ENCODE assay signal across 16 cellular contexts in the genomic region with DNA sequence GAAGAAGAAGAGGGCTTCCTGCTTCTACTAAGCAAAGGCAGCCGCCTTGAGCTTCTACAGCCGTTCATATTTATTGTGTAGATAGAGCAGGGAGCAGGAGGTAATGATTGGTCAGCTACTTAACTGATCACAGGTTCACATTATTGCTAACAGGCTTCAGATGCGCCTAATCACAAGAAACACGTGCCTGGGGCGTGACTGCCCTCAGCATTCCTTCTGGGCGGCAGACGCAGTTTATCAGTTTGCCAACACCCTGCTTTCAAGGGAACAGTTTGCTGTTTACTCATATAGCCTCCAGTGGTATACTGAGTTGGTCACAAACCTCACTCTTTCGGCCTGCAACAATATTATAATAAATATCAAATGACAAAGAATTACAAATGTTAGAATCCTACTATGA. TPM values are rescaled to one million over a fixed set of nuclear protein-coding genes. Genes with fewer than 3 reads are reported as not detected.
DNase-seq lines count a peak whose midpoint lies in the region; ATAC-seq, FAIRE-seq and TF ChIP-seq lines count a peak whose summit lies in the region.
"Had no signal": no experiment of that assay in that cellular context is flagged by ENCODE, and none has a peak within 500 bp of the region (broad histone marks: within the 10 kb centered on the region; RNA-seq: fewer than 3 reads in every experiment).

No MANE protein-coding gene starts in this region.

- no peaks in the 10 kb centered on the region for H3K9me3 ChIP-seq in HepG2 (ENCODE audit: low read length)
- no peaks in the 10 kb centered on the region for H3K9me3 ChIP-seq in right lobe of liver
- no peaks in the 10 kb centered on the region for H3K9me3 ChIP-seq in HAP-1
- H3K9me3 ChIP-seq: adrenal gland, SJSA1, tibial nerve had no signal

- H3K27me3 ChIP-seq in HepG2 (ENCODE audit: control insufficient read depth in 1 of 2, insufficient read depth in 2 of 2, low read length in 2 of 2) (no peaks in the 10 kb centered on the region), right lobe of liver (no peaks in the 10 kb centered on the region), HAP-1 (ENCODE audit: low read depth) (peaks cover 5% of the 10 kb centered on the region; the same call in 1 of the 2 replicates)
- H3K27me3 ChIP-seq: adrenal gland, SJSA1, tibial nerve had no signal

- TF ChIP-seq POLR2A in HepG2 (IDR thresholded peaks at IDR 0.05; ENCODE audit: insufficient read depth in 1 of 2, low read depth in 2 of 2, low read length in 2 of 2) (no peak), right lobe of liver (IDR thresholded peaks at IDR 0.05) (no peak)

- TF ChIP-seq RAD21 in HepG2 (CRISPR knock-in tag; IDR thresholded peaks at IDR 0.05), result no peak

- TF ChIP-seq CTCF in HepG2 (CRISPR knock-in tag; IDR thresholded peaks at IDR 0.05) (no peak), right lobe of liver (IDR thresholded peaks at IDR 0.05) (no peak)

- no peak for FAIRE-seq in HepG2 (lab: Jason Lieb, UNC)
- FAIRE-seq: D721Med, HTR-8/SVneo had no signal

- H3K9ac ChIP-seq in HepG2 (ENCODE audit: insufficient read depth, low read depth, low read length), result no peak overlapping the region

- no peaks in the 10 kb centered on the region for H3K79me2 ChIP-seq in HepG2 (ENCODE audit: insufficient read depth, low read length)

- no peak overlapping the region for H2AFZ ChIP-seq in HepG2 (ENCODE audit: low read length)

- 15% methylated on average over 7 of the region's 8 CpGs for WGBS in HepG2 (ENCODE audit: low lambda C conversion rate)
- WGBS in right lobe of liver (ENCODE audit: insufficient coverage, low coverage, low lambda C conversion rate, missing lambda C conversion rate), result 48% methylated on average over 8 of the region's 8 CpGs

- H4K20me1 ChIP-seq in HepG2 (ENCODE audit: insufficient read depth, low read length), result no peaks in the 10 kb centered on the region

- CTCF ChIA-PET in HepG2 (lab: Yijun Ruan, JAX; ENCODE audit: low intra/inter-chr PET ratio, low total read pairs), result no interaction called here

- POLR2A ChIA-PET in HepG2 (lab: Yijun Ruan, JAX), result interaction anchor here (1.7 kb wide), 1 partner anchor 176 kb away, joined by 5 read pairs; no protein-coding TSS in a partner anchor

- DNase-seq in HepG2 (ENCODE audit: low spot score), result no peak
- no peak for DNase-seq in right lobe of liver
- peak; percentile 25 for DNase-seq in amniotic stem cell (lab: John Stamatoyannopoulos, UW)
- peak; percentile 28 for DNase-seq in kidney tubule cell (ENCODE audit: low spot score)
- no peak for DNase-seq in stimulated activated naive CD4-positive, alpha-beta T cell (lab: John Stamatoyannopoulos, UW)
- no peak for DNase-seq in GM19238 (ENCODE audit: insufficient read length, low spot score)
- DNase-seq in HAP-1 (ENCODE audit: low spot score in 2 of 2), result no peak
- DNase-seq in SKM-1 treated with dmso at 0.1 percent for 144 hours (lab: John Stamatoyannopoulos, UW; ENCODE audit: unreplicated experiment), result no peak
- DNase-seq: activated B cell treated with CpG ODN at 0.5 μM for 24 hours; adrenal gland; NCI-H510A treated with DMSO at 0.1 percent for 48 hours; stimulated activated CD4-positive, alpha-beta T cell treated with anti-CD3 and anti-CD28 coated beads, Interleukin-12 subunit alpha, Interleukin-12 subunit beta, amount 100 ng/mL, for 4 hours had no signal

- TF ChIP-seq EP300 in HepG2 (IDR thresholded peaks at IDR 0.05; ENCODE audit: low read depth in 2 of 2, low read length in 2 of 2) (no peak), HepG2 (CRISPR knock-in tag; IDR thresholded peaks at IDR 0.05; ENCODE audit: borderline replicate concordance) (no peak)

- intact Hi-C loops in HepG2 (cut with micrococcal nuclease; ENCODE audit: unreplicated experiment) (no loop called here), right lobe of liver (cut with DNase I) (no loop called here)

- H3K4me3 ChIP-seq in HepG2 (replicated peaks in 1 of 3; ENCODE audit: insufficient read depth in 1 of 3, low read depth in 2 of 3, low read length in 3 of 3) (no peak overlapping the region), right lobe of liver (no peak overlapping the region), HAP-1 (no peak overlapping the region)
- H3K4me3 ChIP-seq: adrenal gland, SJSA1, tibial nerve had no signal

- BruUV-seq in HepG2 (replicated peaks; lab: Mats Ljungman, UMichigan), result no TSS peak

- H3K27ac ChIP-seq in HepG2 (ENCODE audit: extremely low read length, insufficient read depth, low read length) (no peak overlapping the region), right lobe of liver (no peak overlapping the region)
- H3K27ac ChIP-seq: adrenal gland, SJSA1 had no signal

- in situ Hi-C loops in HepG2 (cut with HindIII; ENCODE audit: extremely low pct_ligation_motif_present, low pct_unique_long_range_greater_than_20kb), result no loop called here
- in situ Hi-C loops in HAP-1 (cut with MboI; ENCODE audit: low sequenced_read_pairs), result loop anchor here (25.0 kb wide), 2 partner anchors 170 to 395 kb away; no protein-coding TSS in a partner anchor

- no peaks in the 10 kb centered on the region for H3K36me3 ChIP-seq in HepG2 (replicated peaks in 1 of 2; ENCODE audit: control insufficient read depth in 1 of 2, insufficient read depth in 2 of 2, low read length in 2 of 2)
- H3K36me3 ChIP-seq in right lobe of liver, result no peaks in the 10 kb centered on the region
- H3K36me3 ChIP-seq in HAP-1 (replicated peaks), result no peaks in the 10 kb centered on the region
- H3K36me3 ChIP-seq: adrenal gland, SJSA1, tibial nerve had no signal

- H3K4me2 ChIP-seq in HepG2 (ENCODE audit: low read depth, low read length), result no peak overlapping the region

- ATAC-seq in HepG2 (no peak), right lobe of liver (no peak)

- H3K4me1 ChIP-seq in HepG2 (ENCODE audit: insufficient read depth, low read length) (peaks cover 29% of the 10 kb centered on the region), right lobe of liver (peaks cover 0 to 5% (median 0%) of the 10 kb centered on the region in 4 donors), HAP-1 (no peaks in the 10 kb centered on the region)
- H3K4me1 ChIP-seq: SJSA1, tibial nerve had no signal

TF ChIP-seq in HepG2, 621 proteins besides CTCF, POLR2A, EP300 and RAD21 (continues in another document):
- TF ChIP-seq SOX13 (IDR thresholded peaks at IDR 0.05) (no peak), SOX13 (CRISPR knock-in tag; conservative IDR thresholded peaks at IDR 0.05 in 1 of 2, IDR thresholded peaks at IDR 0.05 in 1 of 2) (0 out of 4 replicates have a peak, but pooled peaks of 1 of the 2 experiments have one; percentile 11), KLF11 (CRISPR knock-in tag; IDR thresholded peaks at IDR 0.05) (no peak)
- TF ChIP-seq, protein P1, sequence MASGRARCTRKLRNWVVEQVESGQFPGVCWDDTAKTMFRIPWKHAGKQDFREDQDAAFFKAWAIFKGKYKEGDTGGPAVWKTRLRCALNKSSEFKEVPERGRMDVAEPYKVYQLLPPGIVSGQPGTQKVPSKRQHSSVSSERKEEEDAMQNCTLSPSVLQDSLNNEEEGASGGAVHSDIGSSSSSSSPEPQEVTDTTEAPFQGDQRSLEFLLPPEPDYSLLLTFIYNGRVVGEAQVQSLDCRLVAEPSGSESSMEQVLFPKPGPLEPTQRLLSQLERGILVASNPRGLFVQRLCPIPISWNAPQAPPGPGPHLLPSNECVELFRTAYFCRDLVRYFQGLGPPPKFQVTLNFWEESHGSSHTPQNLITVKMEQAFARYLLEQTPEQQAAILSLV (CRISPR knock-in tag; IDR thresholded peaks at IDR 0.05; ENCODE audit: borderline replicate concordance), result no peak

RNA-seq across cellular contexts. Expression of a gene that starts 5.6 kb away (rescaled TPM):
- total RNA-seq in HepG2 (2016; rRNA removed; fragmentation: Illumina TruSeq; extraction: Trizol) (27.1 and 41.3 TPM in 2 replicates), right lobe of liver (10 to 100 TPM in 4 of 6 experiments, 1 to 10 TPM in 2; 9.0 to 15.6 (median 12.1) TPM)
- 2.3 and 3.3 TPM in 2 replicates for total RNA-seq in HepG2 (2016; cell fraction: cytosol; rRNA removed; fragmentation: Illumina TruSeq; extraction: Trizol; ENCODE audit: low read depth)
- 27.1 and 40.1 TPM in 2 replicates for total RNA-seq in HepG2 (2016; cell fraction: insoluble cytoplasmic fraction; rRNA removed; fragmentation: Illumina TruSeq; extraction: Trizol)
- total RNA-seq in HepG2 (2016; cell fraction: membrane; rRNA removed; fragmentation: Illumina TruSeq; extraction: Trizol), result 10.8 and 11.9 TPM in 2 replicates
- total RNA-seq in HepG2 (2016; cell fraction: nucleus; rRNA removed; fragmentation: Illumina TruSeq; extraction: Trizol), result 28.0 and 31.5 TPM in 2 replicates
- polyA plus RNA-seq in HepG2 (2011; rRNA removed), result 21.6 and 24.1 TPM in 2 replicates
- polyA plus RNA-seq in HepG2 (2011; cell fraction: cytosol; rRNA removed), result 10.5 and 18.1 TPM in 2 replicates
- polyA plus RNA-seq in HepG2 (2011; cell fraction: nucleus; rRNA removed), result 12.7 and 16.6 TPM in 2 replicates
- polyA plus RNA-seq in HepG2 (2012), result 28.0 and 34.5 TPM in 2 replicates
- 1.2 and 1.5 TPM in 2 replicates for polyA plus RNA-seq in HepG2 (2016; cell fraction: cytosol; fragmentation: Illumina TruSeq; extraction: Trizol; ENCODE audit: low read depth)
- polyA plus RNA-seq in HepG2 (2016; cell fraction: insoluble cytoplasmic fraction; fragmentation: Illumina TruSeq; extraction: Trizol; ENCODE audit: low read depth), result 31.4 and 32.8 TPM in 2 replicates
- 5.1 and 5.4 TPM in 2 replicates for polyA plus RNA-seq in HepG2 (2016; cell fraction: membrane; fragmentation: Illumina TruSeq; extraction: Trizol; ENCODE audit: low read depth)
- 22.9 and 23.6 TPM in 2 replicates for polyA plus RNA-seq in HepG2 (2016; cell fraction: nucleus; fragmentation: Illumina TruSeq; extraction: Trizol; ENCODE audit: insufficient read depth, low read depth)
- polyA minus RNA-seq in HepG2 (2011; rRNA and poly(A)+ RNA removed; ENCODE audit: low replicate concordance), result 8.9 and 25.8 TPM in 2 replicates
- polyA minus RNA-seq in HepG2 (2011; cell fraction: cytosol; rRNA and poly(A)+ RNA removed), result 21.8 and 28.5 TPM in 2 replicates
- 101 and 102 TPM in 2 replicates for polyA minus RNA-seq in HepG2 (2011; cell fraction: nucleus; rRNA and poly(A)+ RNA removed)

Comparison
In these comparisons a context has a peak if more than half of its experiments do, and no peak if none do; other contexts are left out.
1. DNase-seq: peak in amniotic stem cell (single experiment) and kidney tubule cell (single experiment); none in HepG2 (single experiment), right lobe of liver (0 of 3), stimulated activated naive CD4-positive, alpha-beta T cell (0 of 6), GM19238 (single experiment), HAP-1 (0 of 2) and SKM-1 treated with dmso at 0.1 percent for 144 hours (single experiment).